19 cellular contexts compared by ENCODE assay signal in genomic region chr12:57153420-57153997, GRCh38. TPM values are rescaled to one million over a fixed set of nuclear protein-coding genes. Genes with fewer than 3 reads are reported as not detected.
DNase-seq lines count a peak whose midpoint lies in the region; ATAC-seq, FAIRE-seq and TF ChIP-seq lines count a peak whose summit lies in the region.
"Had no signal": no experiment of that assay in that cellular context is flagged by ENCODE, and none has a peak within 500 bp of the region (broad histone marks: within the 10 kb centered on the region; RNA-seq: fewer than 3 reads in every experiment).

No MANE protein-coding gene starts in this region.

- H3K27ac ChIP-seq in Peyer's patch (peak overlapping the region; percentile 40 to 75 (median 62)), coronary artery (peak overlapping the region; percentile 84 to 87), osteoblast (ENCODE audit: low read depth, low read length) (peak overlapping the region; percentile 94), tibial artery (peak overlapping the region; percentile 73 to 85)
- H3K27ac ChIP-seq: C4-2B had no signal

- DNase-seq in Peyer's patch (no peak), coronary artery (ENCODE audit: low spot score) (no peak), osteoblast (ENCODE audit: insufficient read length, low spot score, missing footprints) (no peak), tibial artery (no peak), mucosa of gallbladder (ENCODE audit: low spot score) (no peak), NCI-H1105 treated with DMSO at 0.1 percent for 48 hours (lab: John Stamatoyannopoulos, UW) (no peak), H54 (ENCODE audit: insufficient read length, low spot score) (no peak)
- DNase-seq: activated CD4-positive, CD25-positive, alpha-beta regulatory T cell; activated CD8-positive, alpha-beta memory T cell treated with anti-CD3 and anti-CD28 coated beads, Interleukin-2, amount 10 ng/mL, durations not matched to agents 7 days and 5 days; naive thymus-derived CD4-positive, alpha-beta T cell; NCI-H526 treated with DMSO at 0.1 percent for 48 hours; stimulated activated naive B cell treated with anti-CD40 and anti-IgM and Interleukin-4, amounts not matched to agents 10 μg/mL and 1 μg/mL and 100 μg/mL, for 72 hours had no signal

- H3K9me3 ChIP-seq in Peyer's patch = no peaks in the 10 kb centered on the region
- H3K9me3 ChIP-seq in osteoblast (ENCODE audit: low read depth, low read length) = no peaks in the 10 kb centered on the region
- no peaks in the 10 kb centered on the region for H3K9me3 ChIP-seq in tibial artery

- no peak for TF ChIP-seq POLR2A in Peyer's patch (IDR thresholded peaks at IDR 0.05)
- no peak for TF ChIP-seq POLR2A in H54 (IDR thresholded peaks at IDR 0.05; ENCODE audit: low read depth, low read length)

- no peak for ATAC-seq in HG03460 (IDR thresholded peaks at IDR 0.05; ENCODE audit: unreplicated experiment)
- ATAC-seq: activated CD8-positive, alpha-beta memory T cell treated with anti-CD3 and anti-CD28 coated beads, Interleukin-2, amount 10 ng/mL, durations not matched to agents 7 days and 5 days; naive thymus-derived CD4-positive, alpha-beta T cell; stimulated activated naive B cell treated with anti-CD40 and anti-IgM and Interleukin-4, amounts not matched to agents 10 μg/mL and 1 μg/mL and 100 μg/mL, for 72 hours had no signal

- H3K27me3 ChIP-seq in Peyer's patch = no peaks in the 10 kb centered on the region
- H3K27me3 ChIP-seq in osteoblast (ENCODE audit: insufficient read depth, low read length) = no peaks in the 10 kb centered on the region
- no peaks in the 10 kb centered on the region for H3K27me3 ChIP-seq in tibial artery

- peaks cover 57% of the 10 kb centered on the region for H4K20me1 ChIP-seq in osteoblast (ENCODE audit: insufficient read depth, low read length)

- no peak overlapping the region for H2AFZ ChIP-seq in osteoblast (ENCODE audit: low read length)

- TF ChIP-seq CTCF in Peyer's patch (IDR thresholded peaks at IDR 0.05) (no peak), coronary artery (IDR thresholded peaks at IDR 0.05) (no peak), osteoblast (IDR thresholded peaks at IDR 0.05; ENCODE audit: extremely low read depth, low read depth, low read length) (no peak), tibial artery (IDR thresholded peaks at IDR 0.05) (no peak)

- peaks cover 81% of the 10 kb centered on the region for H3K79me2 ChIP-seq in osteoblast (ENCODE audit: insufficient read depth, low read length)

- H3K4me1 ChIP-seq in Peyer's patch = peaks cover 0 to 45% (median 7%) of the 10 kb centered on the region in 4 donors
- H3K4me1 ChIP-seq in osteoblast (ENCODE audit: insufficient read depth, low read length) = peaks cover 48% of the 10 kb centered on the region
- H3K4me1 ChIP-seq in tibial artery = peaks cover 0 to 72% (median 60%) of the 10 kb centered on the region in 4 donors

- H3K4me3 ChIP-seq in Peyer's patch (no peak overlapping the region), coronary artery (peak overlapping the region; percentile 12), osteoblast (ENCODE audit: insufficient read depth, low read length) (no peak overlapping the region), tibial artery (no peak overlapping the region)

- H3K4me2 ChIP-seq in osteoblast (ENCODE audit: insufficient read depth, low read length) = no peak overlapping the region

- peaks cover 0 to 49% (median 0%) of the 10 kb centered on the region in 3 donors for H3K36me3 ChIP-seq in Peyer's patch
- peaks cover 81% of the 10 kb centered on the region for H3K36me3 ChIP-seq in osteoblast (ENCODE audit: insufficient read depth, low read length)
- peaks cover 38 to 56% (median 50%) of the 10 kb centered on the region in 3 donors for H3K36me3 ChIP-seq in tibial artery

- no peak for FAIRE-seq in H54 (lab: Jason Lieb, UNC)
- FAIRE-seq: RCC 7860 had no signal

- intact Hi-C loops in tibial artery (cut with DNase I; ENCODE audit: low total_unique reads) = no loop called here

RNA-seq across cellular contexts. Expression of gene LRP1-AS, which starts 6.1 kb away (rescaled TPM):
- not detected for total RNA-seq in Peyer's patch
- total RNA-seq in osteoblast = not detected in 2 replicates
- not detected for total RNA-seq in mucosa of gallbladder
- total RNA-seq: activated CD8-positive, alpha-beta memory T cell treated with anti-CD3 and anti-CD28 coated beads, Interleukin-2, amount 10 ng/mL, durations not matched to agents 7 days and 5 days; bronchial epithelial cell; kidney epithelial cell; naive thymus-derived CD4-positive, alpha-beta T cell; sciatic nerve; T-helper 1 cell treated with Interleukin-12 subunit alpha and Interleukin-12 subunit beta and Interleukin-4 antibody, amounts not matched to agents 30 ng/mL and 1 ng/mL, for 36 hours had no signal

RNA-seq across cellular contexts. Expression of gene LRP1, which starts 25.2 kb away (rescaled TPM):
- 100 to 1,000 TPM; 128 to 312 (median 207) TPM for total RNA-seq in Peyer's patch
- 744 and 789 TPM in 2 replicates for total RNA-seq in osteoblast
- 241 TPM for total RNA-seq in mucosa of gallbladder

RNA-seq across cellular contexts. Expression of gene STAT6, which starts 42.3 kb away (rescaled TPM):
- 100 to 1,000 TPM; 278 to 416 (median 382) TPM for total RNA-seq in Peyer's patch
- 149 and 167 TPM in 2 replicates for total RNA-seq in osteoblast
- total RNA-seq in mucosa of gallbladder = 287 TPM
